8 cellular contexts compared by ENCODE assay signal in the genomic region with DNA sequence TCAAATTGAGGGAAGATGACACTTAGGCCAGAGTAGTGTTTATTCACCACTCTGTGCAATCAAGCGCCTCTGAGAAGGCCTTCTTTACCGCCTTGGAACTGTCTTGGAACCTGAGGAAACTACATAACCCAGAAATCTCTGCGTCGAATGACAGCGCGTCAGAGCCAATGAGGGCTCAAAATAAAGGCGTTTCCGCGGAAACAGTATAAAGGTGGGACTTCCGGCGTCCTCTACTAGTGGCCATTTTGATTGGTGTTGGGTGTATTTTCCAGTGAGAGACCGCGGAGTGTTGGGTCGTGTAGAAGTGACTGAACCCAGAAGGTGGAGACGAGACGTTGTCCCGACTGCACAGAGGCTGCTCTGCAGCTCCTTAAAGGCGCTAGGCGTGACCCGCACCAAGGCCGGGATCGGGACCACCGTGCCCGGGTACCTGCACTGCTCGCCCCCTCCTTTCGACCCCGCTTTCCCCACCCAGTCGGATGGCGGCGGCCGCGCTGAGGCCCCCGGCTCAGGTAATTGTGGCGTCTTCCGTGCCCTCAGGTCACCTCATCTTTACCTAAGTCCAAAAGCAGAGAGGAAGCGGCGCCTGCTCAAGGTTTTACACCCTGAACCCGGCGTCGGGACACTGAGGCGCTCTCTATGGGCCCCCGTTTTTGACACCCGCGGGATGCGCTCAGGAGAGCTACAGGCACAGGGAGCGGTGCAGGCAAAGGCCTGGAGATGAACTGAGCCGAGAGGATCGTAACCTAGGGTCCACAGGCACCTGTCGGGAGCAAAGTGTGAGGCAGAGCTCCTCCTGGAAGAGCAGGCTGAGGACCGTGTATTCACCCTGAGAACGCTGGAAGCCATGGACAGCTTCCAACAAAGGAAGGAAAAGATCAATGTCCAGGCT. TPM values are rescaled to one million over a fixed set of nuclear protein-coding genes. Genes with fewer than 3 reads are reported as not detected.
DNase-seq lines count a peak whose midpoint lies in the region; ATAC-seq and TF ChIP-seq lines count a peak whose summit lies in the region.

Gene ZNF776 (plus strand): TSS at position 236 of the 892 bp plus-strand sequence. CDS start 244 bp downstream, at position 480.

- WGBS in lower leg skin, 2 donors = 2 to 3% methylated on average over 38 to 51 of the region's 51 CpGs

- peaks cover 37 to 46% of the 10 kb centered on the region in 2 experiments for H3K9me3 ChIP-seq in CD4-positive, CD25-positive, alpha-beta regulatory T cell (ENCODE audit: control insufficient read depth in 2 of 2, low read length in 2 of 2)

- H3K4me3 Mint-ChIP-seq in CD4-positive, CD25-positive, alpha-beta regulatory T cell = peak within 1 kb of the TSS; percentile 91 to 96 (median 94)

- peak; percentile 98 to 99 for ATAC-seq in CD4-positive, CD25-positive, alpha-beta regulatory T cell (ENCODE audit: low read depth in 2 of 2)
- ATAC-seq in GM19395 (IDR thresholded peaks at IDR 0.05; ENCODE audit: unreplicated experiment) (peak; percentile 99), HG03558 (IDR thresholded peaks at IDR 0.05; ENCODE audit: extremely low read depth, unreplicated experiment) (peak; percentile 94)

- peaks cover 11% of the 10 kb centered on the region for H3K4me1 ChIP-seq in CD4-positive, CD25-positive, alpha-beta regulatory T cell (ENCODE audit: control insufficient read depth, insufficient read depth, low read length, poor library complexity, severe bottlenecking)

- no peak for TF ChIP-seq CTCF in lower leg skin (IDR thresholded peaks at IDR 0.05)

- no peaks in the 10 kb centered on the region for H3K27me3 ChIP-seq in CD4-positive, CD25-positive, alpha-beta regulatory T cell (ENCODE audit: control insufficient read depth, insufficient read depth, low read length)

- peaks cover 48% of the 10 kb centered on the region for H3K36me3 Mint-ChIP-seq in CD4-positive, CD25-positive, alpha-beta regulatory T cell

- no peaks in the 10 kb centered on the region for H3K27me3 Mint-ChIP-seq in CD4-positive, CD25-positive, alpha-beta regulatory T cell

- H3K27ac ChIP-seq in CD4-positive, CD25-positive, alpha-beta regulatory T cell (ENCODE audit: insufficient read depth, low read length, poor library complexity, severe bottlenecking) = peak within 1 kb of the TSS; percentile 79

- peak; percentile 75 to 96 (median 87) for DNase-seq in CD4-positive, CD25-positive, alpha-beta regulatory T cell
- DNase-seq in NCI-H748 (lab: John Stamatoyannopoulos, UW; ENCODE audit: unreplicated experiment) (peak; percentile 96), ecto neural progenitor cell (ENCODE audit: low spot score) (peak; percentile 85), lower leg skin (ENCODE audit: low spot score in 2 of 2) (peak; percentile 88 to 95)
- peak; percentile 73 to 75 for DNase-seq in activated CD4-positive, alpha-beta T cell treated with anti-CD3 and anti-CD28 coated beads, Interleukin-2, amount 50 U/mL, for 4 hours
- DNase-seq in stimulated activated CD4-positive, alpha-beta T cell treated with anti-CD3 and anti-CD28 coated beads, Interleukin-4, amount 100 ng/mL, for 4 hours = peak; percentile 63 to 83

- H3K9me3 Mint-ChIP-seq in CD4-positive, CD25-positive, alpha-beta regulatory T cell = peaks cover 1 to 44% (median 30%) of the 10 kb centered on the region in 7 donors

- peaks cover 36% of the 10 kb centered on the region for H3K36me3 ChIP-seq in CD4-positive, CD25-positive, alpha-beta regulatory T cell (ENCODE audit: control insufficient read depth, insufficient read depth, low read length)

- peak within 1 kb of the TSS; percentile 85 to 99 (median 89) for H3K27ac Mint-ChIP-seq in CD4-positive, CD25-positive, alpha-beta regulatory T cell

- TF ChIP-seq POLR2A in lower leg skin (IDR thresholded peaks at IDR 0.05) = no peak

- intact Hi-C loops in lower leg skin (cut with DNase I; ENCODE audit: low total_unique reads) = no loop called here

- H3K4me3 ChIP-seq in CD4-positive, CD25-positive, alpha-beta regulatory T cell (ENCODE audit: low read depth, low read length) = peak within 1 kb of the TSS; percentile 93
- H3K4me3 ChIP-seq in lower leg skin (ENCODE audit: low read depth, poor library complexity, severe bottlenecking) = peak within 1 kb of the TSS; percentile 89

- peaks cover 16 to 37% (median 17%) of the 10 kb centered on the region in 4 donors for H3K4me1 Mint-ChIP-seq in CD4-positive, CD25-positive, alpha-beta regulatory T cell

RNA-seq across cellular contexts. Expression of gene ZNF776, which starts in this region (rescaled TPM):
- 15.4 TPM for total RNA-seq in CD4-positive, CD25-positive, alpha-beta regulatory T cell
- 10 to 100 TPM in 1 of 4 donors, 1 to 10 TPM in 3; 2.9 to 12.2 (median 7.5) TPM for polyA plus RNA-seq in CD4-positive, CD25-positive, alpha-beta regulatory T cell
- 10 to 100 TPM in 3 of 4 donors, 1 to 10 TPM in 1; 9.5 to 23.7 (median 13.0) TPM for total RNA-seq in lower leg skin

Comparison
In these comparisons a context has a peak if more than half of its experiments do, and no peak if none do; other contexts are left out.
1. Peak in every context shown above with its lines: DNase-seq, ATAC-seq, H3K4me3 ChIP-seq and H3K27ac ChIP-seq.